ENCODE assay signal across 1 cellular context in the genomic region with DNA sequence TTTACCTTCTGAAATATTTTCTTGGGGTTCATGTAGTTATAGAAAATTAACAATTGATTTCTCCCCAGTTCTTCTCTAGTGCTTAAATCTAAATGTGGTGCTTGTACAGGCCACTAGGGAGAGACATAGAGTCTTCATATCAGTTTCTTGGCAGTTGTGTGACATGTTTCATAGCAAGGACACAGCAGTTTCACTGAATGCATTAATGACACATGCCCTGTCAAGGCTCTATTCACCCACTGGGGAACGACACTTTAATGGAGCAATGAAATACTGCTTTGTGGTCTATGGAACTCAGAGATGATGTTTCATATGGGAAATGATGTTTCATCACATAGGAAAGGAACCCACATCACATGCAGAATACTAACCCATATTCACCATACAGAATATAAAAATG.
TF ChIP-seq lines count a peak whose summit lies in the region.

No MANE protein-coding gene starts in this region.

TF ChIP-seq in H1, 55 proteins besides CTCF, POLR2A, EP300 and RAD21 (continued from another document):
- TF ChIP-seq, protein P1, sequence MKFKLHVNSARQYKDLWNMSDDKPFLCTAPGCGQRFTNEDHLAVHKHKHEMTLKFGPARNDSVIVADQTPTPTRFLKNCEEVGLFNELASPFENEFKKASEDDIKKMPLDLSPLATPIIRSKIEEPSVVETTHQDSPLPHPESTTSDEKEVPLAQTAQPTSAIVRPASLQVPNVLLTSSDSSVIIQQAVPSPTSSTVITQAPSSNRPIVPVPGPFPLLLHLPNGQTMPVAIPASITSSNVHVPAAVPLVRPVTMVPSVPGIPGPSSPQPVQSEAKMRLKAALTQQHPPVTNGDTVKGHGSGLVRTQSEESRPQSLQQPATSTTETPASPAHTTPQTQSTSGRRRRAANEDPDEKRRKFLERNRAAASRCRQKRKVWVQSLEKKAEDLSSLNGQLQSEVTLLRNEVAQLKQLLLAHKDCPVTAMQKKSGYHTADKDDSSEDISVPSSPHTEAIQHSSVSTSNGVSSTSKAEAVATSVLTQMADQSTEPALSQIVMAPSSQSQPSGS (IDR thresholded peaks at IDR 0.05; ENCODE audit: low read length): no peak
- TF ChIP-seq RBBP5 (IDR thresholded peaks at IDR 0.05; ENCODE audit: borderline replicate concordance, low read depth, low read length): no peak
- TF ChIP-seq HDAC6 (IDR thresholded peaks at IDR 0.05; ENCODE audit: low read depth, low read length): no peak
- no peak for TF ChIP-seq CBX5 (IDR thresholded peaks at IDR 0.05; ENCODE audit: low read depth, low read length)
